1 cellular context compared by ENCODE assay signal in genomic region chr1:27958513-27958912, GRCh38.
TF ChIP-seq lines count a peak whose summit lies in the region.

No MANE protein-coding gene starts in this region.

TF ChIP-seq in GM23338, 12 proteins besides CTCF, POLR2A, EP300 and RAD21 (continued from another document):
- TF ChIP-seq ETS1 (IDR thresholded peaks at IDR 0.05): no peak
- TF ChIP-seq CREB1 (CRISPR knock-in tag; IDR thresholded peaks at IDR 0.05; ENCODE audit: low read depth): no peak
- no peak for TF ChIP-seq REST (IDR thresholded peaks at IDR 0.05; ENCODE audit: unreplicated experiment)
- no peak for TF ChIP-seq JUNB (IDR thresholded peaks at IDR 0.05; ENCODE audit: unreplicated experiment)
- TF ChIP-seq POLR2AphosphoS5 (IDR thresholded peaks at IDR 0.05; ENCODE audit: low read depth): no peak
- no peak for TF ChIP-seq ZNF462 (CRISPR knock-in tag; IDR thresholded peaks at IDR 0.05)
- no peak for TF ChIP-seq STAT1 (IDR thresholded peaks at IDR 0.05; ENCODE audit: unreplicated experiment)
- no peak for TF ChIP-seq NANOG (IDR thresholded peaks at IDR 0.05; ENCODE audit: borderline replicate concordance)
- TF ChIP-seq EZH2 (IDR thresholded peaks at IDR 0.05; ENCODE audit: low read depth, unreplicated experiment): no peak
- no peak for TF ChIP-seq ZNF114 (CRISPR knock-in tag; IDR thresholded peaks at IDR 0.05)
